In the genomic region with DNA sequence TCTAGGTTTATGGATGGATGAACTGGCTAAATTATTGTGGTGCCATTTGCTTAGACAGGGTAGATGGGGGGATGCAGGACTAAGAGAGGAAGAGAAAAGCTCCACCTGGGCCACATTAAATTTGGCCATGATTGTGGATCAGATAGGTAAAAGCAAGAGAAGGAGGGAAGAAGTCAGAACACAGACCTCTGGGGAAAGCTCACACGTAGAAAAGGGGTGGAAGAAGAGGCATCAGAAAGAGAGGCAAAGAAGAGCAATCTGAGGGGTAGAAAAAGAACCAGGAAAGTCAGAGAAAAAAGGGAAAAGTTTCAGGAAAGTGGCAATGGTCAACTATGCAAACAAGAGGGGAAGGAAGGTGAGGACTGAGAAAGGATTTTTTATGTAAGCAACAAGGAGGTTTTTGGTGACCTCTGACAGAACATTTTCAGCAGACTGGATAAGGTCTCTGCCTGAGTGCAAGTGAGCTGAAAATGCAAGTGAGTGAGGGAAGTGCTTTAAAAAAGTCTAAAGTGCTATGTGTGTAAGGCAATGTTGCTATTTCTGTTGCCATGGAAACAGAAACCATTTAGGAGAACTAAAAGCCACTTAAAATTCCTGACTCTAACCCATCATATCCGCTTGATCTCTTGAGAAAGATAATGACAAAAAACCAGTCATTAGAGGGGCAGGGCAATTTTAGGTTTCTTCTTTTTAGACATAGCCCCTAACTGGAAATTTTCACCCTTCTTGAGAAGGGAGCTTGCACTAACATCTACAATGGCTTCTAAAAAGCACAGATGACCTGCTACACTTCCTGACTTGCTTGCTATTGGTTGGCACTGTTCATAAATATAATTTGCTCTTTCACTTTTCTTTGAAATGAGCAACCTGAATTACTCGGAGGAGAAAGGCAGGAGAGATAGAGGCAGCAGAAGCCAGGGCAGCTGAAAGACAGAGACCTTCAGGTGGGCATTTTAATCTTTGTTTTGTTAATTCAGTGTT, we compare ENCODE assay signal across 1 cellular context.
TF ChIP-seq lines count a peak whose summit lies in the region.

A gene with protein sequence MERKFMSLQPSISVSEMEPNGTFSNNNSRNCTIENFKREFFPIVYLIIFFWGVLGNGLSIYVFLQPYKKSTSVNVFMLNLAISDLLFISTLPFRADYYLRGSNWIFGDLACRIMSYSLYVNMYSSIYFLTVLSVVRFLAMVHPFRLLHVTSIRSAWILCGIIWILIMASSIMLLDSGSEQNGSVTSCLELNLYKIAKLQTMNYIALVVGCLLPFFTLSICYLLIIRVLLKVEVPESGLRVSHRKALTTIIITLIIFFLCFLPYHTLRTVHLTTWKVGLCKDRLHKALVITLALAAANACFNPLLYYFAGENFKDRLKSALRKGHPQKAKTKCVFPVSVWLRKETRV (plus strand): TSS at position 856 of the 981 bp plus-strand sequence. CDS start 52,889 bp downstream, outside the sequence.

TF ChIP-seq in endothelial cell of umbilical vein, 7 proteins besides CTCF, POLR2A, EP300 and RAD21 (continued from another document):
- TF ChIP-seq, protein P1, sequence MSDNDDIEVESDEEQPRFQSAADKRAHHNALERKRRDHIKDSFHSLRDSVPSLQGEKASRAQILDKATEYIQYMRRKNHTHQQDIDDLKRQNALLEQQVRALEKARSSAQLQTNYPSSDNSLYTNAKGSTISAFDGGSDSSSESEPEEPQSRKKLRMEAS (IDR thresholded peaks at IDR 0.05; ENCODE audit: insufficient read depth, insufficient read length), result no peak
- TF ChIP-seq GATA2 (IDR thresholded peaks at IDR 0.05; ENCODE audit: insufficient read depth, insufficient read length, low read depth, low read length), result no peak
- no peak for TF ChIP-seq POLR2AphosphoS5 (IDR thresholded peaks at IDR 0.05; ENCODE audit: insufficient read depth, low read depth, low read length)
- TF ChIP-seq FOS (IDR thresholded peaks at IDR 0.05; ENCODE audit: borderline replicate concordance, insufficient read depth, low read length), result no peak
